ENCODE assay signal across 16 cellular contexts in the genomic region with DNA sequence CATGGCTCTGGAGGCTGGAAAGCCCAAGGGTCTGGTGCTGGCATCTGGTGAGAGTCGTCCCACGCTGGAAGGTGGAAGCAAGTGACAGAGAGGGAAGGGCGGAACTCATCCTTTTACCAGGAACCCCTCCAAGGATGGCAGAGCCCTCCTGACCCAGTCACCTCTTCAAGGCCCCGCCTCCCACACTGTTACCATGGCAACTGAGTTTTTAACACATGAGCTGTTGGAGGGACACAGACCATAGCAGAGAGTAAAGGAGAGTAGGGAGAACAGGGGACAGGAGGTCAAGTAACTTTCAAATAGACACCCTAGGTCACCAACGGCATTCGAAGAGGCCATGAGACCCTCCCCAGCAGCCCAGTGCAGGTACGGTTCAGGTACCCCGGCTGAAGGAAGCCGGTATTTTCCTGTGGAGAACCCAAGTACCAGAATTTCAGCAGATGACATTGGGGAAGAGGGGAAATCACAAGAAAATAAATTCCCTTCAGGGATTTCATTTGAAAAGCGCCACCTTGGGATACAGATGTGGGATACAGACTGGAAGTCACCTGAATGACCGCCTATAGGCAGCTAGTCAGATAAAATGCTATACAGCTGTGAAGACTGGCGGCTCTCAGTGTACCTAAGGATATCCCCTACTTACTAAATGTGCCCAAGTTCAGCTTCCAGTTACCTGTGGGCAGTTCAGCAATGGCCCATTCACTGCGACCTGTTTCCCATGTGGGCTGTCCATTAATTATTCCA. TPM values are rescaled to one million over a fixed set of nuclear protein-coding genes. Genes with fewer than 3 reads are reported as not detected.
DNase-seq lines count a peak whose midpoint lies in the region; ATAC-seq lines count a peak whose summit lies in the region.
"Had no signal": no experiment of that assay in that cellular context is flagged by ENCODE, and none has a peak within 500 bp of the region (broad histone marks: within the 10 kb centered on the region; RNA-seq: fewer than 3 reads in every experiment).

No MANE protein-coding gene starts in this region.

- no peak overlapping the region for H3K4me3 ChIP-seq in mesenchymal stem cell (ENCODE audit: insufficient read depth in 1 of 2, low read depth in 1 of 2, low read length in 2 of 2)
- H3K4me3 ChIP-seq: upper lobe of right lung had no signal

- no peak overlapping the region for H3K4ac ChIP-seq in mesenchymal stem cell (ENCODE audit: low read depth in 1 of 2, low read length in 2 of 2)

- H4K91ac ChIP-seq in mesenchymal stem cell (ENCODE audit: low read length), result no peak overlapping the region

- H3K27me3 Mint-ChIP-seq in activated CD8-positive, alpha-beta T cell treated with anti-CD3 and anti-CD28 coated beads, Interleukin-2, amount 10 ng/mL, durations not matched to agents 7 days and 5 days (ENCODE audit: low read depth), result peaks cover 10% of the 10 kb centered on the region
- peaks cover 18% of the 10 kb centered on the region for H3K27me3 Mint-ChIP-seq in activated T-helper 1 cell treated with anti-CD3 and anti-CD28 coated beads, Interleukin-12 subunit alpha, Interleukin-12 subunit beta, Interleukin-2, Interleukin-4 antibody, amounts not matched to agents 30 ng/mL and 10 ng/mL and 1 ng/mL, durations not matched to agents 14 hours and 24 hours and 36 hours (ENCODE audit: insufficient read depth)

- peaks cover 0 to 5% of the 10 kb centered on the region in 2 experiments for H3K27me3 ChIP-seq in mesenchymal stem cell (ENCODE audit: control insufficient read depth in 1 of 2, insufficient read depth in 1 of 2, low read length in 2 of 2)
- H3K27me3 ChIP-seq: adrenal gland, upper lobe of right lung had no signal

- H3K79me1 ChIP-seq in mesenchymal stem cell (replicated peaks; ENCODE audit: low read length, poor library complexity, severe bottlenecking), result no peaks in the 10 kb centered on the region

- no peak overlapping the region for H3K4me3 Mint-ChIP-seq in activated CD8-positive, alpha-beta T cell treated with anti-CD3 and anti-CD28 coated beads, Interleukin-2, amount 10 ng/mL, durations not matched to agents 7 days and 5 days
- H3K4me3 Mint-ChIP-seq in activated T-helper 1 cell treated with anti-CD3 and anti-CD28 coated beads, Interleukin-12 subunit alpha, Interleukin-12 subunit beta, Interleukin-2, Interleukin-4 antibody, amounts not matched to agents 30 ng/mL and 10 ng/mL and 1 ng/mL, durations not matched to agents 14 hours and 24 hours and 36 hours, result no peak overlapping the region

- H3K36me3 ChIP-seq in mesenchymal stem cell (ENCODE audit: control insufficient read depth in 1 of 2, insufficient read depth in 2 of 2, low read depth in 1 of 2, low read length in 2 of 2), result no peaks in the 10 kb centered on the region
- H3K36me3 ChIP-seq: adrenal gland, upper lobe of right lung had no signal

- no peak overlapping the region for H3K4me2 ChIP-seq in mesenchymal stem cell (ENCODE audit: low read length, poor library complexity, severe bottlenecking)
- H3K4me2 ChIP-seq: SK-N-SH had no signal

- H2BK15ac ChIP-seq in mesenchymal stem cell (ENCODE audit: low read depth, poor library complexity, severe bottlenecking), result no peak overlapping the region

- H3K9me3 ChIP-seq in mesenchymal stem cell (ENCODE audit: control insufficient read depth, low read length), result no peaks in the 10 kb centered on the region
- H3K9me3 ChIP-seq: adrenal gland, SK-N-SH, upper lobe of right lung had no signal

- intact Hi-C loops in activated T-helper 1 cell treated with anti-CD3 and anti-CD28 coated beads, Interleukin-12 subunit alpha, Interleukin-12 subunit beta, Interleukin-2, Interleukin-4 antibody, amounts not matched to agents 30 ng/mL and 10 ng/mL and 1 ng/mL, durations not matched to agents 14 hours and 24 hours and 36 hours (cut with micrococcal nuclease), result loop anchor here (1.0 kb wide), 2 partner anchors 117 to 213 kb away; no protein-coding TSS in a partner anchor

- DNase-seq in DMS53 (lab: John Stamatoyannopoulos, UW), result peak; percentile 56
- no peak for DNase-seq in DMS53 treated with DMSO at 0.1 percent for 48 hours (lab: John Stamatoyannopoulos, UW; ENCODE audit: unreplicated experiment)
- DNase-seq in KBM-7, result peak; percentile 21
- DNase-seq in activated CD8-positive, alpha-beta T cell treated with anti-CD3 and anti-CD28 coated beads, Interleukin-2, amount 10 ng/mL, durations not matched to agents 7 days and 5 days, result peak; percentile 24
- peak; percentile 16 for DNase-seq in mesenchymal stem cell
- no peak for DNase-seq in NCI-H510A treated with DMSO at 0.1 percent for 48 hours (lab: John Stamatoyannopoulos, UW)
- no peak for DNase-seq in activated T-helper 1 cell treated with anti-CD3 and anti-CD28 coated beads, Interleukin-12 subunit alpha, Interleukin-12 subunit beta, Interleukin-2, Interleukin-4 antibody, amounts not matched to agents 30 ng/mL and 10 ng/mL and 1 ng/mL, durations not matched to agents 14 hours and 24 hours and 36 hours (ENCODE audit: low spot score)
- DNase-seq in COR-L47 (lab: John Stamatoyannopoulos, UW), result no peak
- DNase-seq: 8988T; adrenal gland; dermis blood vessel endothelial cell; NCI-H1092; NCI-H526 treated with DMSO at 0.1 percent for 48 hours; SK-N-SH; stimulated activated CD4-positive, alpha-beta T cell treated with anti-CD3 and anti-CD28 coated beads, Interleukin-1b, Interleukin-23, amount 100 ng/mL, for 48 hours; upper lobe of right lung had no signal

- H3K4me1 ChIP-seq in mesenchymal stem cell (ENCODE audit: control insufficient read depth, insufficient read depth, low read depth, low read length), result peaks cover 2% of the 10 kb centered on the region

- in situ Hi-C loops in KBM-7 (cut with MboI; ENCODE audit: low pct_unique_long_range_greater_than_20kb, low sequenced_read_pairs), result no loop called here

- no peaks in the 10 kb centered on the region for H3K9me3 Mint-ChIP-seq in activated CD8-positive, alpha-beta T cell treated with anti-CD3 and anti-CD28 coated beads, Interleukin-2, amount 10 ng/mL, durations not matched to agents 7 days and 5 days (ENCODE audit: insufficient read depth)
- H3K9me3 Mint-ChIP-seq in activated T-helper 1 cell treated with anti-CD3 and anti-CD28 coated beads, Interleukin-12 subunit alpha, Interleukin-12 subunit beta, Interleukin-2, Interleukin-4 antibody, amounts not matched to agents 30 ng/mL and 10 ng/mL and 1 ng/mL, durations not matched to agents 14 hours and 24 hours and 36 hours, result no peaks in the 10 kb centered on the region

- no peak overlapping the region for H2BK12ac ChIP-seq in mesenchymal stem cell (ENCODE audit: low read length in 2 of 2)

- POLR2A ChIA-PET in activated CD8-positive, alpha-beta T cell treated with anti-CD3 and anti-CD28 coated beads, Interleukin-2, amount 10 ng/mL, durations not matched to agents 7 days and 5 days (lab: Charles Lee), result no interaction called here

- H2BK5ac ChIP-seq in mesenchymal stem cell (ENCODE audit: low read depth, low read length, poor library complexity, severe bottlenecking), result no peak overlapping the region

- peaks cover 4% of the 10 kb centered on the region for H3K4me1 Mint-ChIP-seq in activated CD8-positive, alpha-beta T cell treated with anti-CD3 and anti-CD28 coated beads, Interleukin-2, amount 10 ng/mL, durations not matched to agents 7 days and 5 days (ENCODE audit: low read depth)
- H3K4me1 Mint-ChIP-seq in activated T-helper 1 cell treated with anti-CD3 and anti-CD28 coated beads, Interleukin-12 subunit alpha, Interleukin-12 subunit beta, Interleukin-2, Interleukin-4 antibody, amounts not matched to agents 30 ng/mL and 10 ng/mL and 1 ng/mL, durations not matched to agents 14 hours and 24 hours and 36 hours (ENCODE audit: low read depth), result peaks cover 19% of the 10 kb centered on the region

- no peaks in the 10 kb centered on the region for H3K36me3 Mint-ChIP-seq in activated CD8-positive, alpha-beta T cell treated with anti-CD3 and anti-CD28 coated beads, Interleukin-2, amount 10 ng/mL, durations not matched to agents 7 days and 5 days (ENCODE audit: low read depth)
- H3K36me3 Mint-ChIP-seq in activated T-helper 1 cell treated with anti-CD3 and anti-CD28 coated beads, Interleukin-12 subunit alpha, Interleukin-12 subunit beta, Interleukin-2, Interleukin-4 antibody, amounts not matched to agents 30 ng/mL and 10 ng/mL and 1 ng/mL, durations not matched to agents 14 hours and 24 hours and 36 hours (ENCODE audit: low read depth), result no peaks in the 10 kb centered on the region

- no peak overlapping the region for H3K18ac ChIP-seq in mesenchymal stem cell (ENCODE audit: low read depth in 1 of 2, low read length in 2 of 2)

- CTCF ChIA-PET in activated CD8-positive, alpha-beta T cell treated with anti-CD3 and anti-CD28 coated beads, Interleukin-2, amount 10 ng/mL, durations not matched to agents 7 days and 5 days (lab: Charles Lee), result interaction anchor here (0.8 to 1.1 kb wide), 4 partner anchors 11 to 213 kb away, joined by 3 to 6 read pairs (median 3); no protein-coding TSS in a partner anchor

- 92% methylated on average over 12 of the region's 13 CpGs for WGBS in mesenchymal stem cell

- no peak overlapping the region for H2AFZ ChIP-seq in mesenchymal stem cell (ENCODE audit: low read depth, low read length)

- no peak overlapping the region for H3K27ac ChIP-seq in mesenchymal stem cell (ENCODE audit: low read length, poor library complexity, severe bottlenecking)
- H3K27ac ChIP-seq: upper lobe of right lung had no signal

- H3K9ac ChIP-seq in mesenchymal stem cell (ENCODE audit: low read length), result no peak overlapping the region
- H3K9ac ChIP-seq: SK-N-SH had no signal

- no peak overlapping the region for H3K27ac Mint-ChIP-seq in activated CD8-positive, alpha-beta T cell treated with anti-CD3 and anti-CD28 coated beads, Interleukin-2, amount 10 ng/mL, durations not matched to agents 7 days and 5 days
- H3K27ac Mint-ChIP-seq in activated T-helper 1 cell treated with anti-CD3 and anti-CD28 coated beads, Interleukin-12 subunit alpha, Interleukin-12 subunit beta, Interleukin-2, Interleukin-4 antibody, amounts not matched to agents 30 ng/mL and 10 ng/mL and 1 ng/mL, durations not matched to agents 14 hours and 24 hours and 36 hours, result no peak overlapping the region

- H4K8ac ChIP-seq in mesenchymal stem cell (ENCODE audit: low read length), result no peak overlapping the region

- ATAC-seq in activated CD8-positive, alpha-beta T cell treated with anti-CD3 and anti-CD28 coated beads, Interleukin-2, amount 10 ng/mL, durations not matched to agents 7 days and 5 days, result no peak
- ATAC-seq: upper lobe of right lung had no signal

- H3K14ac ChIP-seq in mesenchymal stem cell (ENCODE audit: low read length in 2 of 2), result no peak overlapping the region

- no peak overlapping the region for H2AK5ac ChIP-seq in mesenchymal stem cell (ENCODE audit: low read length, severe bottlenecking)

- no peak overlapping the region for H2BK120ac ChIP-seq in mesenchymal stem cell (ENCODE audit: low read depth, low read length)

- no peak overlapping the region for H3K23ac ChIP-seq in mesenchymal stem cell (ENCODE audit: low read length in 2 of 2)

RNA-seq across cellular contexts. Expression of a gene that starts 8.0 kb away (rescaled TPM):
- total RNA-seq in activated CD8-positive, alpha-beta T cell treated with anti-CD3 and anti-CD28 coated beads, Interleukin-2, amount 10 ng/mL, durations not matched to agents 7 days and 5 days, result under 1 TPM; 0.13 to 0.18 TPM
- 0.62 TPM for polyA plus RNA-seq in mesenchymal stem cell (2013, experiment 1 of 2)
- polyA plus RNA-seq in mesenchymal stem cell (2013, experiment 2 of 2), result 0.53 TPM
- total RNA-seq in activated T-helper 1 cell treated with anti-CD3 and anti-CD28 coated beads, Interleukin-12 subunit alpha, Interleukin-12 subunit beta, Interleukin-2, Interleukin-4 antibody, amounts not matched to agents 30 ng/mL and 10 ng/mL and 1 ng/mL, durations not matched to agents 14 hours and 24 hours and 36 hours, result 0.15 and 0.29 TPM in 2 replicates

Comparison
In these comparisons a context has a peak if more than half of its experiments do, and no peak if none do; other contexts are left out.
1. DNase-seq: peak in DMS53 (single experiment), KBM-7 (single experiment), activated CD8-positive, alpha-beta T cell treated with anti-CD3 and anti-CD28 coated beads, Interleukin-2, amount 10 ng/mL, durations not matched to agents 7 days and 5 days (single experiment) and mesenchymal stem cell (single experiment); none in DMS53 treated with DMSO at 0.1 percent for 48 hours (single experiment), NCI-H510A treated with DMSO at 0.1 percent for 48 hours (single experiment), activated T-helper 1 cell treated with anti-CD3 and anti-CD28 coated beads, Interleukin-12 subunit alpha, Interleukin-12 subunit beta, Interleukin-2, Interleukin-4 antibody, amounts not matched to agents 30 ng/mL and 10 ng/mL and 1 ng/mL, durations not matched to agents 14 hours and 24 hours and 36 hours (single experiment) and COR-L47 (single experiment).